Comparison of ENCODE assay signal across 8 cellular contexts in the genomic region with DNA sequence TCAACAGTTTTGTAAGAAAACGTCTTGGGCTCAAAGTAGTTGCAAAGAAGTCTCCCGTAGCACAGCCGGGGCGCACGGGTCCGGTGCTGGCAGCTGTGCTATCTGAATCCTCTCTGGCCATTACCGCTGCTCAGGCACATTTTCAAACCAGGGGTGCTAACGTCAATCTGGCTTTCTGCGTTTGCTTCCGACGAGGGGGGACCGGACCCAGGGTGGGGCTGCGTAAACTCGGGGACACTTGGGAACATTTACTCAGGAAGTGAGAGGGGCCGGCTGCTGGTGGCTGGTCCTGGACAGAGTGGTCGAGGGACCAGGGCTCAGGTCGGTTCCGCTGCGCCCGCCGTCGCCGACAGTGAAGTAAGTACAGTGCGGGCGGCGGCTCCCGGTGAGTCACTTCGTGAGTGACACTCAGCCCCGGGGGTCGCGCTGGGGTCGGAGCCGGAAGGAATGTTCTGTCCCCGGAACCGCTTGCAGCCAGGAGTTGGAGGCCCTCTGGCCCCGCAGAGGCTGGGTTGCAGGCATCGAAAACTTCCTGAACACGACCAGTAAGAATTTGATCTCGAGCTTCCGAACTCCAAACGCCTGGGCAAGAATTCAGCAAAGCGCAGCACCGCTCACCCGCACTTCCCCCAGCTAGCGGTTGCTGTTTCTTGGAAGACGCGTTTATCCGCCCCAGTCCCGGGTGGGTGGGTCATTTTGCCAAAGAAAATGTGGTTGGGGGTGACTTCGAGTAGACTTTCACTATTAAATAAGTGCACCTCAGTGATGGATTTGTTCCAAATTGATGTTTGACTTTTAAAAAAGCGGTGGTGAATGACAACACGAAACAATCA. TPM values are rescaled to one million over a fixed set of nuclear protein-coding genes. Genes with fewer than 3 reads are reported as not detected.
DNase-seq lines count a peak whose midpoint lies in the region; ATAC-seq lines count a peak whose summit lies in the region.

No MANE protein-coding gene starts in this region.

- H3K36me3 ChIP-seq in mucosa of rectum (ENCODE audit: control insufficient read depth in 2 of 2, insufficient read depth in 2 of 2, low read length in 2 of 2) = no peaks in the 10 kb centered on the region

- peak overlapping the region in 1 of 2 donors; percentile 27 for H3K9ac ChIP-seq in mucosa of rectum (ENCODE audit: low read depth in 1 of 2, low read length in 2 of 2)

- H3K9me3 ChIP-seq in mucosa of rectum (ENCODE audit: control insufficient read depth in 2 of 2, low read length in 2 of 2) = peaks cover 0 to 3% of the 10 kb centered on the region in 2 donors

- H3K27ac ChIP-seq in mucosa of rectum (ENCODE audit: low read depth in 2 of 2, low read length in 2 of 2) = no peak overlapping the region

- ATAC-seq in HG03025 (IDR thresholded peaks at IDR 0.05; ENCODE audit: low FRiP score, unreplicated experiment) = no peak

- peak overlapping the region; percentile 38 to 83 for H3K4me3 ChIP-seq in mucosa of rectum (ENCODE audit: low read length in 2 of 2)

- H3K4me1 ChIP-seq in mucosa of rectum (ENCODE audit: control insufficient read depth in 2 of 2, insufficient read depth in 2 of 2, low read length in 2 of 2) = peaks cover 28 to 35% of the 10 kb centered on the region in 2 donors

- H3K27me3 ChIP-seq in mucosa of rectum (ENCODE audit: control insufficient read depth in 2 of 2, insufficient read depth in 2 of 2, low read length in 2 of 2) = peaks cover 55 to 60% of the 10 kb centered on the region in 2 donors

- DNase-seq in EL = peak; percentile 68
- peak; percentile 26 for DNase-seq in T-helper 22 cell (ENCODE audit: low read depth)
- DNase-seq in dermis blood vessel endothelial cell = peak; percentile 45
- no peak for DNase-seq in NCI-H446 (lab: John Stamatoyannopoulos, UW)
- no peak for DNase-seq in AML-193 (lab: John Stamatoyannopoulos, UW)
- no peak for DNase-seq in NCI-H2029 (lab: John Stamatoyannopoulos, UW)

RNA-seq across cellular contexts. Expression of a gene that starts 1.4 kb away (rescaled TPM):
- total RNA-seq in dermis blood vessel endothelial cell = 0.28 and 1.4 TPM in 2 replicates

Comparison
In these comparisons a context has a peak if more than half of its experiments do, and no peak if none do; other contexts are left out.
1. DNase-seq: peak in EL (single experiment), T-helper 22 cell (single experiment) and dermis blood vessel endothelial cell (single experiment); none in NCI-H446 (0 of 2), AML-193 (0 of 2) and NCI-H2029 (single experiment).